1 cellular context compared by ENCODE assay signal in the genomic region with DNA sequence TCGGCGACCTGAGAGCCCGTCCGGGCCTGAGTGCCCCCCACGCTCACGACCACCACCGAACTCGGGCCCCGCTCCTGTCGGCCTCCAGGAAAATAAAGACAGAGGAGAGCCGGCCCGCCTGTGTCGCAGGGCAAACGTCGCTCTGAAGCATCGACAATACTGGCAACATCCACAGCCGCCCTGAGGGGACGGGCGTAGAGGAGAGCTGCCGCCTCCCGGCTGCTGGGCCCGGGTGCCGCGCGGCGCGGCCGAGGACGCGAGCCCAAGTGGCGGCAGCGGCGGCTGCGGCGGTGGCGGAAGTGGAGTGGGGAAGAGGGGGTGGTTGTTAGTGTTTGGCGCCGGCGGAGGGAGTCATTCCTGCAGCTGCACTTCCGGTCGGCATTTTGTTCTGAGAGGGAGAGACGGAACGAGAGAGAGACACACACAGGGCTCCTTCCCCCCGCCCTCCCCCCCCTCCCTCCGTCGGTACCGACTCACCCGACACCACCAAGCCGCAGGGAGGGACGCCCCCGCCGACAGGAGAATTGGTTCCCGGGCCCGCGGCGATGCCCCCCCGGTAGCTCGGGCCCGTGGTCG.
TF ChIP-seq lines count a peak whose summit lies in the region.

A gene with protein sequence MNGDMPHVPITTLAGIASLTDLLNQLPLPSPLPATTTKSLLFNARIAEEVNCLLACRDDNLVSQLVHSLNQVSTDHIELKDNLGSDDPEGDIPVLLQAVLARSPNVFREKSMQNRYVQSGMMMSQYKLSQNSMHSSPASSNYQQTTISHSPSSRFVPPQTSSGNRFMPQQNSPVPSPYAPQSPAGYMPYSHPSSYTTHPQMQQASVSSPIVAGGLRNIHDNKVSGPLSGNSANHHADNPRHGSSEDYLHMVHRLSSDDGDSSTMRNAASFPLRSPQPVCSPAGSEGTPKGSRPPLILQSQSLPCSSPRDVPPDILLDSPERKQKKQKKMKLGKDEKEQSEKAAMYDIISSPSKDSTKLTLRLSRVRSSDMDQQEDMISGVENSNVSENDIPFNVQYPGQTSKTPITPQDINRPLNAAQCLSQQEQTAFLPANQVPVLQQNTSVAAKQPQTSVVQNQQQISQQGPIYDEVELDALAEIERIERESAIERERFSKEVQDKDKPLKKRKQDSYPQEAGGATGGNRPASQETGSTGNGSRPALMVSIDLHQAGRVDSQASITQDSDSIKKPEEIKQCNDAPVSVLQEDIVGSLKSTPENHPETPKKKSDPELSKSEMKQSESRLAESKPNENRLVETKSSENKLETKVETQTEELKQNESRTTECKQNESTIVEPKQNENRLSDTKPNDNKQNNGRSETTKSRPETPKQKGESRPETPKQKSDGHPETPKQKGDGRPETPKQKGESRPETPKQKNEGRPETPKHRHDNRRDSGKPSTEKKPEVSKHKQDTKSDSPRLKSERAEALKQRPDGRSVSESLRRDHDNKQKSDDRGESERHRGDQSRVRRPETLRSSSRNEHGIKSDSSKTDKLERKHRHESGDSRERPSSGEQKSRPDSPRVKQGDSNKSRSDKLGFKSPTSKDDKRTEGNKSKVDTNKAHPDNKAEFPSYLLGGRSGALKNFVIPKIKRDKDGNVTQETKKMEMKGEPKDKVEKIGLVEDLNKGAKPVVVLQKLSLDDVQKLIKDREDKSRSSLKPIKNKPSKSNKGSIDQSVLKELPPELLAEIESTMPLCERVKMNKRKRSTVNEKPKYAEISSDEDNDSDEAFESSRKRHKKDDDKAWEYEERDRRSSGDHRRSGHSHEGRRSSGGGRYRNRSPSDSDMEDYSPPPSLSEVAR (N-terminal part only) (plus strand): TSS at position 381 of the 576 bp plus-strand sequence. CDS start 76,928 bp downstream, outside the sequence.

TF ChIP-seq in GM12878, 131 proteins besides CTCF, POLR2A, EP300 and RAD21 (continued from another document and continues in another):
- TF ChIP-seq SMARCA5 (IDR thresholded peaks at IDR 0.05): peak; percentile 87
- peak in 1 of 2 experiments; percentile 64; a peak in 1 of 3 replicates for TF ChIP-seq EGR1 (IDR thresholded peaks at IDR 0.05; ENCODE audit: borderline replicate concordance in 1 of 2, low read depth in 2 of 2, low read length in 2 of 2)
- TF ChIP-seq POLR2AphosphoS2 (IDR thresholded peaks at IDR 0.05; ENCODE audit: low read depth, low read length): peak; percentile 74
- TF ChIP-seq, protein P1, sequence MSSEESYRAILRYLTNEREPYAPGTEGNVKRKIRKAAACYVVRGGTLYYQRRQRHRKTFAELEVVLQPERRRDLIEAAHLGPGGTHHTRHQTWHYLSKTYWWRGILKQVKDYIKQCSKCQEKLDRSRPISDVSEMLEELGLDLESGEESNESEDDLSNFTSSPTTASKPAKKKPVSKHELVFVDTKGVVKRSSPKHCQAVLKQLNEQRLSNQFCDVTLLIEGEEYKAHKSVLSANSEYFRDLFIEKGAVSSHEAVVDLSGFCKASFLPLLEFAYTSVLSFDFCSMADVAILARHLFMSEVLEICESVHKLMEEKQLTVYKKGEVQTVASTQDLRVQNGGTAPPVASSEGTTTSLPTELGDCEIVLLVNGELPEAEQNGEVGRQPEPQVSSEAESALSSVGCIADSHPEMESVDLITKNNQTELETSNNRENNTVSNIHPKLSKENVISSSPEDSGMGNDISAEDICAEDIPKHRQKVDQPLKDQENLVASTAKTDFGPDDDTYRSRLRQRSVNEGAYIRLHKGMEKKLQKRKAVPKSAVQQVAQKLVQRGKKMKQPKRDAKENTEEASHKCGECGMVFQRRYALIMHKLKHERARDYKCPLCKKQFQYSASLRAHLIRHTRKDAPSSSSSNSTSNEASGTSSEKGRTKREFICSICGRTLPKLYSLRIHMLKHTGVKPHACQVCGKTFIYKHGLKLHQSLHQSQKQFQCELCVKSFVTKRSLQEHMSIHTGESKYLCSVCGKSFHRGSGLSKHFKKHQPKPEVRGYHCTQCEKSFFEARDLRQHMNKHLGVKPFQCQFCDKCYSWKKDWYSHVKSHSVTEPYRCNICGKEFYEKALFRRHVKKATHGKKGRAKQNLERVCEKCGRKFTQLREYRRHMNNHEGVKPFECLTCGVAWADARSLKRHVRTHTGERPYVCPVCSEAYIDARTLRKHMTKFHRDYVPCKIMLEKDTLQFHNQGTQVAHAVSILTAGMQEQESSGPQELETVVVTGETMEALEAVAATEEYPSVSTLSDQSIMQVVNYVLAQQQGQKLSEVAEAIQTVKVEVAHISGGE (CRISPR knock-in tag; IDR thresholded peaks at IDR 0.05): peak; percentile 82
- peak; percentile 88 for TF ChIP-seq PML (IDR thresholded peaks at IDR 0.05; ENCODE audit: low read length)
- no peak for TF ChIP-seq ZNF217 (IDR thresholded peaks at IDR 0.05)
- TF ChIP-seq CREB1 (IDR thresholded peaks at IDR 0.05; ENCODE audit: low read depth): peak; percentile 74; the same call in 1 of the 2 replicates
- peak; percentile 97 for TF ChIP-seq TAF1 (IDR thresholded peaks at IDR 0.05; ENCODE audit: borderline replicate concordance, low read depth, low read length)
- TF ChIP-seq JUND (IDR thresholded peaks at IDR 0.05; ENCODE audit: low read depth, low read length): no peak
- 0 out of 2 replicates have a peak, but pooled peaks have one; percentile 49 for TF ChIP-seq STAT1 (conservative IDR thresholded peaks at IDR 0.05)
- TF ChIP-seq CREM (IDR thresholded peaks at IDR 0.05; ENCODE audit: low read depth): 0 out of 2 replicates have a peak, but pooled peaks have one; percentile 55
- TF ChIP-seq, protein P2, sequence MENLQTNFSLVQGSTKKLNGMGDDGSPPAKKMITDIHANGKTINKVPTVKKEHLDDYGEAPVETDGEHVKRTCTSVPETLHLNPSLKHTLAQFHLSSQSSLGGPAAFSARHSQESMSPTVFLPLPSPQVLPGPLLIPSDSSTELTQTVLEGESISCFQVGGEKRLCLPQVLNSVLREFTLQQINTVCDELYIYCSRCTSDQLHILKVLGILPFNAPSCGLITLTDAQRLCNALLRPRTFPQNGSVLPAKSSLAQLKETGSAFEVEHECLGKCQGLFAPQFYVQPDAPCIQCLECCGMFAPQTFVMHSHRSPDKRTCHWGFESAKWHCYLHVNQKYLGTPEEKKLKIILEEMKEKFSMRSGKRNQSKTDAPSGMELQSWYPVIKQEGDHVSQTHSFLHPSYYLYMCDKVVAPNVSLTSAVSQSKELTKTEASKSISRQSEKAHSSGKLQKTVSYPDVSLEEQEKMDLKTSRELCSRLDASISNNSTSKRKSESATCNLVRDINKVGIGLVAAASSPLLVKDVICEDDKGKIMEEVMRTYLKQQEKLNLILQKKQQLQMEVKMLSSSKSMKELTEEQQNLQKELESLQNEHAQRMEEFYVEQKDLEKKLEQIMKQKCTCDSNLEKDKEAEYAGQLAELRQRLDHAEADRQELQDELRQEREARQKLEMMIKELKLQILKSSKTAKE (IDR thresholded peaks at IDR 0.05; ENCODE audit: low read depth, poor library complexity, severe bottlenecking): no peak
- TF ChIP-seq ZNF24 (IDR thresholded peaks at IDR 0.05): 0 out of 2 replicates have a peak, but pooled peaks have one; percentile 66
- peak; percentile 31; the same call in 1 of the 2 replicates for TF ChIP-seq NR2F1 (conservative IDR thresholded peaks at IDR 0.05)
- TF ChIP-seq, protein P3, sequence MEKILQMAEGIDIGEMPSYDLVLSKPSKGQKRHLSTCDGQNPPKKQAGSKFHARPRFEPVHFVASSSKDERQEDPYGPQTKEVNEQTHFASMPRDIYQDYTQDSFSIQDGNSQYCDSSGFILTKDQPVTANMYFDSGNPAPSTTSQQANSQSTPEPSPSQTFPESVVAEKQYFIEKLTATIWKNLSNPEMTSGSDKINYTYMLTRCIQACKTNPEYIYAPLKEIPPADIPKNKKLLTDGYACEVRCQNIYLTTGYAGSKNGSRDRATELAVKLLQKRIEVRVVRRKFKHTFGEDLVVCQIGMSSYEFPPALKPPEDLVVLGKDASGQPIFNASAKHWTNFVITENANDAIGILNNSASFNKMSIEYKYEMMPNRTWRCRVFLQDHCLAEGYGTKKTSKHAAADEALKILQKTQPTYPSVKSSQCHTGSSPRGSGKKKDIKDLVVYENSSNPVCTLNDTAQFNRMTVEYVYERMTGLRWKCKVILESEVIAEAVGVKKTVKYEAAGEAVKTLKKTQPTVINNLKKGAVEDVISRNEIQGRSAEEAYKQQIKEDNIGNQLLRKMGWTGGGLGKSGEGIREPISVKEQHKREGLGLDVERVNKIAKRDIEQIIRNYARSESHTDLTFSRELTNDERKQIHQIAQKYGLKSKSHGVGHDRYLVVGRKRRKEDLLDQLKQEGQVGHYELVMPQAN (conservative IDR thresholded peaks at IDR 0.05): peak; percentile 66
- TF ChIP-seq SMAD5 (IDR thresholded peaks at IDR 0.05; ENCODE audit: low read depth): peak; percentile 64
- no peak for TF ChIP-seq SMAD1 (IDR thresholded peaks at IDR 0.05; ENCODE audit: low read depth, partially characterized antibody)
- peak; percentile 71 for TF ChIP-seq MXI1 (IDR thresholded peaks at IDR 0.05; ENCODE audit: low read depth, low read length)
- TF ChIP-seq SMC3 (IDR thresholded peaks at IDR 0.05; ENCODE audit: borderline replicate concordance, low read length): no peak
- TF ChIP-seq IKZF1 (conservative IDR thresholded peaks at IDR 0.05): no peak; the same call in none of the 2 replicates
- TF ChIP-seq ZBED1 (IDR thresholded peaks at IDR 0.05; ENCODE audit: borderline replicate concordance): peak; percentile 60; the same call in 1 of the 2 replicates
- TF ChIP-seq, protein P4, sequence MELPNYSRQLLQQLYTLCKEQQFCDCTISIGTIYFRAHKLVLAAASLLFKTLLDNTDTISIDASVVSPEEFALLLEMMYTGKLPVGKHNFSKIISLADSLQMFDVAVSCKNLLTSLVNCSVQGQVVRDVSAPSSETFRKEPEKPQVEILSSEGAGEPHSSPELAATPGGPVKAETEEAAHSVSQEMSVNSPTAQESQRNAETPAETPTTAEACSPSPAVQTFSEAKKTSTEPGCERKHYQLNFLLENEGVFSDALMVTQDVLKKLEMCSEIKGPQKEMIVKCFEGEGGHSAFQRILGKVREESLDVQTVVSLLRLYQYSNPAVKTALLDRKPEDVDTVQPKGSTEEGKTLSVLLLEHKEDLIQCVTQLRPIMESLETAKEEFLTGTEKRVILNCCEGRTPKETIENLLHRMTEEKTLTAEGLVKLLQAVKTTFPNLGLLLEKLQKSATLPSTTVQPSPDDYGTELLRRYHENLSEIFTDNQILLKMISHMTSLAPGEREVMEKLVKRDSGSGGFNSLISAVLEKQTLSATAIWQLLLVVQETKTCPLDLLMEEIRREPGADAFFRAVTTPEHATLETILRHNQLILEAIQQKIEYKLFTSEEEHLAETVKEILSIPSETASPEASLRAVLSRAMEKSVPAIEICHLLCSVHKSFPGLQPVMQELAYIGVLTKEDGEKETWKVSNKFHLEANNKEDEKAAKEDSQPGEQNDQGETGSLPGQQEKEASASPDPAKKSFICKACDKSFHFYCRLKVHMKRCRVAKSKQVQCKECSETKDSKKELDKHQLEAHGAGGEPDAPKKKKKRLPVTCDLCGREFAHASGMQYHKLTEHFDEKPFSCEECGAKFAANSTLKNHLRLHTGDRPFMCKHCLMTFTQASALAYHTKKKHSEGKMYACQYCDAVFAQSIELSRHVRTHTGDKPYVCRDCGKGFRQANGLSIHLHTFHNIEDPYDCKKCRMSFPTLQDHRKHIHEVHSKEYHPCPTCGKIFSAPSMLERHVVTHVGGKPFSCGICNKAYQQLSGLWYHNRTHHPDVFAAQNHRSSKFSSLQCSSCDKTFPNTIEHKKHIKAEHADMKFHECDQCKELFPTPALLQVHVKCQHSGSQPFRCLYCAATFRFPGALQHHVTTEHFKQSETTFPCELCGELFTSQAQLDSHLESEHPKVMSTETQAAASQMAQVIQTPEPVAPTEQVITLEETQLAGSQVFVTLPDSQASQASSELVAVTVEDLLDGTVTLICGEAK (IDR thresholded peaks at IDR 0.05; ENCODE audit: borderline replicate concordance): peak; percentile 82; the same call in 1 of the 2 replicates
- 0 out of 4 replicates have a peak, but pooled peaks of 1 of the 2 experiments have one; percentile 51 for TF ChIP-seq SRF (IDR thresholded peaks at IDR 0.05; ENCODE audit: low read depth in 2 of 2, low read length in 2 of 2)
- TF ChIP-seq TCF12 (IDR thresholded peaks at IDR 0.05; ENCODE audit: low read depth, low read length): peak; percentile 71; the same call in 1 of the 2 replicates
- peak; percentile 50; the same call in 1 of the 2 replicates for TF ChIP-seq NR2C1 (IDR thresholded peaks at IDR 0.05)
- TF ChIP-seq SPI1 (IDR thresholded peaks at IDR 0.05; ENCODE audit: borderline replicate concordance, insufficient read depth, low read depth, low read length): peak; percentile 41; the same call in 1 of the 2 replicates
- no peak for TF ChIP-seq YBX1 (IDR thresholded peaks at IDR 0.05)
- TF ChIP-seq MTA2 (IDR thresholded peaks at IDR 0.05; ENCODE audit: low read depth): no peak
- 0 out of 2 replicates have a peak, but pooled peaks have one; percentile 25 for TF ChIP-seq GATAD2B (conservative IDR thresholded peaks at IDR 0.05; ENCODE audit: low read depth)
- TF ChIP-seq, protein P5, sequence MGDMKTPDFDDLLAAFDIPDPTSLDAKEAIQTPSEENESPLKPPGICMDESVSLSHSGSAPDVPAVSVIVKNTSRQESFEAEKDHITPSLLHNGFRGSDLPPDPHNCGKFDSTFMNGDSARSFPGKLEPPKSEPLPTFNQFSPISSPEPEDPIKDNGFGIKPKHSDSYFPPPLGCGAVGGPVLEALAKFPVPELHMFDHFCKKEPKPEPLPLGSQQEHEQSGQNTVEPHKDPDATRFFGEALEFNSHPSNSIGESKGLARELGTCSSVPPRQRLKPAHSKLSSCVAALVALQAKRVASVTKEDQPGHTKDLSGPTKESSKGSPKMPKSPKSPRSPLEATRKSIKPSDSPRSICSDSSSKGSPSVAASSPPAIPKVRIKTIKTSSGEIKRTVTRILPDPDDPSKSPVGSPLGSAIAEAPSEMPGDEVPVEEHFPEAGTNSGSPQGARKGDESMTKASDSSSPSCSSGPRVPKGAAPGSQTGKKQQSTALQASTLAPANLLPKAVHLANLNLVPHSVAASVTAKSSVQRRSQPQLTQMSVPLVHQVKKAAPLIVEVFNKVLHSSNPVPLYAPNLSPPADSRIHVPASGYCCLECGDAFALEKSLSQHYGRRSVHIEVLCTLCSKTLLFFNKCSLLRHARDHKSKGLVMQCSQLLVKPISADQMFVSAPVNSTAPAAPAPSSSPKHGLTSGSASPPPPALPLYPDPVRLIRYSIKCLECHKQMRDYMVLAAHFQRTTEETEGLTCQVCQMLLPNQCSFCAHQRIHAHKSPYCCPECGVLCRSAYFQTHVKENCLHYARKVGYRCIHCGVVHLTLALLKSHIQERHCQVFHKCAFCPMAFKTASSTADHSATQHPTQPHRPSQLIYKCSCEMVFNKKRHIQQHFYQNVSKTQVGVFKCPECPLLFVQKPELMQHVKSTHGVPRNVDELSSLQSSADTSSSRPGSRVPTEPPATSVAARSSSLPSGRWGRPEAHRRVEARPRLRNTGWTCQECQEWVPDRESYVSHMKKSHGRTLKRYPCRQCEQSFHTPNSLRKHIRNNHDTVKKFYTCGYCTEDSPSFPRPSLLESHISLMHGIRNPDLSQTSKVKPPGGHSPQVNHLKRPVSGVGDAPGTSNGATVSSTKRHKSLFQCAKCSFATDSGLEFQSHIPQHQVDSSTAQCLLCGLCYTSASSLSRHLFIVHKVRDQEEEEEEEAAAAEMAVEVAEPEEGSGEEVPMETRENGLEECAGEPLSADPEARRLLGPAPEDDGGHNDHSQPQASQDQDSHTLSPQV (IDR thresholded peaks at IDR 0.05): 0 out of 2 replicates have a peak, but pooled peaks have one; percentile 54
- TF ChIP-seq KDM1A (IDR thresholded peaks at IDR 0.05; ENCODE audit: borderline replicate concordance): no peak
- TF ChIP-seq DPF2 (IDR thresholded peaks at IDR 0.05): no peak; the same call in 1 of the 2 replicates
- TF ChIP-seq NFIC (IDR thresholded peaks at IDR 0.05; ENCODE audit: low read depth, low read length): no peak
- TF ChIP-seq, protein P6, sequence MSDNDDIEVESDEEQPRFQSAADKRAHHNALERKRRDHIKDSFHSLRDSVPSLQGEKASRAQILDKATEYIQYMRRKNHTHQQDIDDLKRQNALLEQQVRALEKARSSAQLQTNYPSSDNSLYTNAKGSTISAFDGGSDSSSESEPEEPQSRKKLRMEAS (IDR thresholded peaks at IDR 0.05; ENCODE audit: low read depth, low read length): peak; percentile 51; the same call in 1 of the 2 replicates
- peak; percentile 91 for TF ChIP-seq GABPA (IDR thresholded peaks at IDR 0.05; ENCODE audit: low read depth)
